ENCODE assay signal across 20 cellular contexts in the genomic region with DNA sequence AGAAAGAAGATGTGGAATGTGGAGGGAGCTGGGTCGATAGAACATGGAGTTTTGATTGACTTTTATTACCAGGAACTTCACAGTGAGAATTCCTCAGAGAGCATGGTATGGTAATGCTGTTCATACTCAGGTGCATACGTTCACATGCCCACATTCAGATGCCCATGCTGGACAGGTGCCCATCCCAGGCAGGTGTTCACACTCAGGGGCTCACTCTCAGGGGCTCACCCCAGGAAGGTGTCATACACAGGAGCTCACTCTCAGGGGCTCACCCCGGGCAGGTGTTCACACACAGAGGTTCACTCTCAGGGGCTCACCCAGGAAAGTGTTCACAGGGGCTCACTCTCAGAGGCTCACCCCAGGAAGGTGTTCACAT.
"Had no signal": no experiment of that assay in that cellular context is flagged by ENCODE, and none has a peak within 500 bp of the region (broad histone marks: within the 10 kb centered on the region; RNA-seq: fewer than 3 reads in every experiment).

No MANE protein-coding gene starts in this region.

- ATAC-seq: PC-3, T-cell had no signal

- H3K4me3 ChIP-seq: adrenal gland, breast epithelium had no signal

- FAIRE-seq: RCC 7860 had no signal

- H3K4me1 ChIP-seq: breast epithelium had no signal

- DNase-seq: activated CD4-positive, alpha-beta T cell treated with anti-CD3 and anti-CD28 coated beads for 4 hours; activated CD8-positive, alpha-beta memory T cell treated with anti-CD3 and anti-CD28 coated beads, Interleukin-2, amount 50 U/mL, for 48 hours; activated naive CD4-positive, alpha-beta T cell treated with anti-CD3 and anti-CD28 coated beads, Interleukin-2, amount 50 U/mL, for 16 hours; activated naive CD8-positive, alpha-beta T cell treated with anti-CD3 and anti-CD28 coated beads, Interleukin-2, amount 10 ng/mL, durations not matched to agents 7 days and 5 days; activated T-cell treated with anti-CD3 and anti-CD28 coated beads, Interleukin-2, amount 50 U/mL, for 1 hour; adrenal gland; anterior cingulate cortex; KG1; NCI-H1048; NCI-H146; NCI-H2029; NCI-H345; NCI-H510A; NCI-H526 treated with DMSO at 0.1 percent for 48 hours; PC-3; SIG-M5; T-cell; T-helper 2 cell had no signal

- H3K36me3 ChIP-seq: adrenal gland, breast epithelium had no signal

- H3K27me3 ChIP-seq: adrenal gland had no signal

- H3K27ac ChIP-seq: adrenal gland, breast epithelium had no signal

- H3K9me3 ChIP-seq: adrenal gland, breast epithelium had no signal
